ENCODE assay signal across 7 cellular contexts in the genomic region with DNA sequence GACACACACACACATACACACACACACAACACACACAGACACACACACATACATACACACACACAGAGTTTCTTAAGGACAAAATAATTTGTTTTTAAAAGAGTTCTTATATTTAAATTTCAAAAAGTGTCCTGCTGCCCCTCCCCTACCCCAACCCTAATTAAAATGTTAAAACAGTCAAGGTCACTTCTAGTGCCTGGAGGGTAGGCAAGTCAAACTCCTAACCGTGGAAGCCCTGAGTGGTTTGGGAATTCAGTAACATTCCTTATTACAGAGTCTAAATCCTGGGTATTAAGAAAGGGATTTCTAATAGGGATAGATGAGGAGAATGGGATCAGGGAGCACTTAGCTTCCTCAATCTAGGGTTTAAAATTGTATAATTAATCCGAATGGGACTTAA.
"Had no signal": no experiment of that assay in that cellular context is flagged by ENCODE, and none has a peak within 500 bp of the region (broad histone marks: within the 10 kb centered on the region; RNA-seq: fewer than 3 reads in every experiment).

No MANE protein-coding gene starts in this region.

- H3K4me3 ChIP-seq: HAP-1, K562 had no signal

- ATAC-seq: HCT116, K562 had no signal

- H3K27ac Mint-ChIP-seq: HFFc6 had no signal

- H3K4me3 Mint-ChIP-seq: HFFc6 had no signal

- H3K36me3 ChIP-seq: HAP-1 had no signal

- DNase-seq: GOT3, HFFc6, IMR-90, KG1 had no signal

- H3K9me3 ChIP-seq: HAP-1 had no signal

- H3K4me1 ChIP-seq: HAP-1 had no signal
